27 cellular contexts compared by ENCODE assay signal in the genomic region with DNA sequence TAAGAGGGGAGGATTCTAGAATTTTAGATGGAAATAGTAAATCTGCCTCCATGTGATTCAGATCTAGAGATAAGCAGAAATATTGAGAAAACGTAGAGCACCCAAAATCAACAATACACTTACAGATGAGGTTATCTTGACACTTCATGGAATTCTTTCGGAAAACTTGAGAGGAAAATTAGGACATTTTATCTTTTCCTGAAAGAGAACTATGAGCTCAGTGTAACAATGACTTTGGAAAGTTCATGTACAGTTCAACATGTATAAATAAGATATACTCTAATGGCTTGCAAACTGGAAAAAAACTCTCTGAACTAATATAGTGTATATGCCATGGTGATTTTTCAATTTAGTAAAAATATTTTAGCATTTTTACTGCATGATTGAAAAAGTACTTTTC.
"Had no signal": no experiment of that assay in that cellular context is flagged by ENCODE, and none has a peak within 500 bp of the region (broad histone marks: within the 10 kb centered on the region; RNA-seq: fewer than 3 reads in every experiment).

No MANE protein-coding gene starts in this region.

- H3K27me3 Mint-ChIP-seq: natural killer cell treated with Interleukin-12 subunit alpha and Interleukin-12 subunit beta and Interleukin-15 and Interleukin-18, amount 100 ng/mL, for 72 hours; progenitor cell of endocrine pancreas; stimulated activated naive B cell treated with anti-CD40 and anti-IgM and Interleukin-4, amounts not matched to agents 10 μg/mL and 1 μg/mL and 100 μg/mL, for 72 hours; stimulated activated naive CD8-positive, alpha-beta T cell treated with anti-CD3 and anti-CD28 coated beads, Interleukin-15, Interleukin-2, amounts not matched to agents 100 ng/mL and 50 ng/mL, for 24 hours had no signal

- H3K9me3 ChIP-seq: ovary, psoas muscle, right lobe of liver, sigmoid colon, stomach, thoracic aorta, thyroid gland, tibial nerve, upper lobe of left lung, vagina had no signal

- DNase-seq: occipital lobe; ovary; posterior cingulate gyrus; psoas muscle; right cardiac atrium; right lobe of liver; sigmoid colon; small intestine; stimulated activated CD4-positive, alpha-beta T cell treated with anti-CD3 and anti-CD28 coated beads, Interleukin-15, amount 100 ng/mL, for 24 hours; stimulated activated CD4-positive, alpha-beta T cell treated with anti-CD3 and anti-CD28 coated beads, Interleukin-2, amount 100 ng/mL, for 24 hours; stimulated activated CD4-positive, alpha-beta T cell treated with anti-CD3 and anti-CD28 coated beads, Interleukin-2, amount 100 ng/mL, for 48 hours; stimulated activated CD4-positive, alpha-beta T cell treated with anti-CD3 and anti-CD28 coated beads, Interleukin-4, amount 100 ng/mL, for 24 hours; stimulated activated naive B cell treated with anti-CD40 and anti-IgM and Interleukin-4, amounts not matched to agents 10 μg/mL and 1 μg/mL and 100 μg/mL, for 72 hours; stimulated activated naive CD4-positive, alpha-beta T cell treated with Interleukin-2 at 50 U/mL for 16 hours; stomach; thyroid gland; upper lobe of left lung had no signal

- H3K4me1 ChIP-seq: neural progenitor cell, parathyroid adenoma, psoas muscle, right lobe of liver, sigmoid colon, stomach, thyroid gland, upper lobe of left lung, vagina had no signal

- H3K9ac ChIP-seq: neural progenitor cell, parathyroid adenoma had no signal

- H3K4me3 Mint-ChIP-seq: natural killer cell treated with Interleukin-12 subunit alpha and Interleukin-12 subunit beta and Interleukin-15 and Interleukin-18, amount 100 ng/mL, for 72 hours; neural progenitor cell; stimulated activated effector memory CD8-positive, alpha-beta T cell treated with anti-CD3 and anti-CD28 coated beads, Interleukin-12 subunit alpha, Interleukin-12 subunit beta, amount 100 ng/mL, for 72 hours; stimulated activated naive B cell treated with anti-CD40 and anti-IgM and Interleukin-4, amounts not matched to agents 10 μg/mL and 1 μg/mL and 100 μg/mL, for 72 hours; stimulated activated naive CD8-positive, alpha-beta T cell treated with anti-CD3 and anti-CD28 coated beads, Interleukin-15, Interleukin-2, amounts not matched to agents 100 ng/mL and 50 ng/mL, for 24 hours had no signal

- H3K79me2 ChIP-seq: parathyroid adenoma had no signal

- H3K27ac Mint-ChIP-seq: natural killer cell treated with Interleukin-12 subunit alpha and Interleukin-12 subunit beta and Interleukin-15 and Interleukin-18, amount 100 ng/mL, for 72 hours; neural progenitor cell; progenitor cell of endocrine pancreas; stimulated activated effector memory CD8-positive, alpha-beta T cell treated with anti-CD3 and anti-CD28 coated beads, Interleukin-12 subunit alpha, Interleukin-12 subunit beta, amount 100 ng/mL, for 72 hours; stimulated activated naive B cell treated with anti-CD40 and anti-IgM and Interleukin-4, amounts not matched to agents 10 μg/mL and 1 μg/mL and 100 μg/mL, for 72 hours; stimulated activated naive CD8-positive, alpha-beta T cell treated with anti-CD3 and anti-CD28 coated beads, Interleukin-15, Interleukin-2, amounts not matched to agents 100 ng/mL and 50 ng/mL, for 24 hours had no signal

- H3K27me3 ChIP-seq: neural progenitor cell, ovary, right lobe of liver, sigmoid colon, stomach, thyroid gland, tibial nerve, upper lobe of left lung, vagina had no signal

- H3K4me3 ChIP-seq: neural progenitor cell, ovary, psoas muscle, right lobe of liver, sigmoid colon, stomach, thoracic aorta, thyroid gland, tibial nerve, upper lobe of left lung, vagina had no signal

- H3K9me3 Mint-ChIP-seq: natural killer cell treated with Interleukin-12 subunit alpha and Interleukin-12 subunit beta and Interleukin-15 and Interleukin-18, amount 100 ng/mL, for 72 hours; neural progenitor cell; stimulated activated naive B cell treated with anti-CD40 and anti-IgM and Interleukin-4, amounts not matched to agents 10 μg/mL and 1 μg/mL and 100 μg/mL, for 72 hours; stimulated activated naive CD8-positive, alpha-beta T cell treated with anti-CD3 and anti-CD28 coated beads, Interleukin-15, Interleukin-2, amounts not matched to agents 100 ng/mL and 50 ng/mL, for 24 hours had no signal

- H3K36me3 ChIP-seq: neural progenitor cell, ovary, right lobe of liver, sigmoid colon, stomach, thoracic aorta, thyroid gland, tibial nerve, upper lobe of left lung, vagina had no signal

- H3K4me1 Mint-ChIP-seq: neural progenitor cell; stimulated activated effector memory CD8-positive, alpha-beta T cell treated with anti-CD3 and anti-CD28 coated beads, Interleukin-12 subunit alpha, Interleukin-12 subunit beta, amount 100 ng/mL, for 72 hours had no signal

- H3K36me3 Mint-ChIP-seq: natural killer cell treated with Interleukin-12 subunit alpha and Interleukin-12 subunit beta and Interleukin-15 and Interleukin-18, amount 100 ng/mL, for 72 hours; neural progenitor cell; stimulated activated effector memory CD8-positive, alpha-beta T cell treated with anti-CD3 and anti-CD28 coated beads, Interleukin-12 subunit alpha, Interleukin-12 subunit beta, amount 100 ng/mL, for 72 hours; stimulated activated naive B cell treated with anti-CD40 and anti-IgM and Interleukin-4, amounts not matched to agents 10 μg/mL and 1 μg/mL and 100 μg/mL, for 72 hours had no signal

- H2AFZ ChIP-seq: neural progenitor cell, parathyroid adenoma had no signal

- H3K4me2 ChIP-seq: neural progenitor cell had no signal

- H3K27ac ChIP-seq: neural progenitor cell, ovary, parathyroid adenoma, psoas muscle, right lobe of liver, sigmoid colon, stomach, thoracic aorta, thyroid gland, tibial nerve, upper lobe of left lung, vagina had no signal

- FAIRE-seq: small intestine, urothelium cell line had no signal
